Comparison of ENCODE assay signal across 21 cellular contexts in genomic region chr4:137707626-137708025, GRCh38.
DNase-seq lines count a peak whose midpoint lies in the region; ATAC-seq lines count a peak whose summit lies in the region.
"Had no signal": no experiment of that assay in that cellular context is flagged by ENCODE, and none has a peak within 500 bp of the region (broad histone marks: within the 10 kb centered on the region; RNA-seq: fewer than 3 reads in every experiment).

No MANE protein-coding gene starts in this region.

- DNase-seq in A172 (ENCODE audit: low spot score) (peak; percentile 4), HT1080 (ENCODE audit: low read depth) (peak; percentile 30), astrocyte of the hippocampus (ENCODE audit: low read depth, low spot score) (peak; percentile 30), fibroblast of the conjunctiva (ENCODE audit: low read depth) (peak; percentile 26), RKO (ENCODE audit: low spot score) (no peak), MV-4-11 (lab: John Stamatoyannopoulos, UW) (no peak), NK-92 (lab: John Stamatoyannopoulos, UW; ENCODE audit: unreplicated experiment) (no peak)
- DNase-seq: activated CD8-positive, alpha-beta T cell treated with anti-CD3 and anti-CD28 coated beads, Interleukin-2, amount 10 ng/mL, durations not matched to agents 7 days and 5 days; activated T-cell treated with anti-CD3 and anti-CD28 coated beads, Interleukin-2, amount 50 U/mL, for 1 hour; effector memory CD8-positive, alpha-beta T cell; GOT3; hippocampal formation; KBM-7; NCI-H1105; NCI-H2081 treated with DMSO at 0.1 percent for 48 hours; nucleus accumbens; right cardiac atrium; RPMI8226; T1000; uterus had no signal

- no peak for ATAC-seq in GM18867 (IDR thresholded peaks at IDR 0.05; ENCODE audit: unreplicated experiment)
- ATAC-seq: activated CD8-positive, alpha-beta T cell treated with anti-CD3 and anti-CD28 coated beads, Interleukin-2, amount 10 ng/mL, durations not matched to agents 7 days and 5 days; effector memory CD8-positive, alpha-beta T cell; right cardiac atrium had no signal

Comparison
In these comparisons a context has a peak if more than half of its experiments do, and no peak if none do; other contexts are left out.
1. DNase-seq: peak in A172 (single experiment), HT1080 (single experiment), astrocyte of the hippocampus (single experiment) and fibroblast of the conjunctiva (single experiment); none in RKO (single experiment), MV-4-11 (single experiment) and NK-92 (single experiment).